Comparison of ENCODE assay signal across 14 cellular contexts in genomic region chr6:110880651-110881050, GRCh38. TPM values are rescaled to one million over a fixed set of nuclear protein-coding genes. Genes with fewer than 3 reads are reported as not detected.
DNase-seq lines count a peak whose midpoint lies in the region; ATAC-seq and TF ChIP-seq lines count a peak whose summit lies in the region.
"Had no signal": no experiment of that assay in that cellular context is flagged by ENCODE, and none has a peak within 500 bp of the region (broad histone marks: within the 10 kb centered on the region; RNA-seq: fewer than 3 reads in every experiment).

No MANE protein-coding gene starts in this region.

- no peak overlapping the region for H2AFZ ChIP-seq in PC-3 (ENCODE audit: low read length)
- H2AFZ ChIP-seq: hepatocyte had no signal

- H4K20me1 ChIP-seq in BLaER1 (peaks cover 100% of the 10 kb centered on the region), PC-3 (ENCODE audit: low read length) (peaks cover 96% of the 10 kb centered on the region)

- H3K4me1 Mint-ChIP-seq in CD4-positive, alpha-beta T cell (ENCODE audit: low read depth): peaks cover 94% of the 10 kb centered on the region

- peak overlapping the region; percentile 97 for H3K4me2 ChIP-seq in BLaER1
- H3K4me2 ChIP-seq in PC-3 (ENCODE audit: low read length): peak overlapping the region; percentile 97; the same call in 1 of the 2 replicates

- H3K79me2 ChIP-seq in PC-3 (ENCODE audit: low read length): peaks cover 100% of the 10 kb centered on the region

- POLR2A ChIA-PET in CD4-positive, alpha-beta T cell (lab: Charles Lee): interaction anchor here (9.1 kb wide), 1 partner anchor 66 kb away, joined by 809 read pairs; the partner anchor contains the start of gene CDK19
- POLR2A ChIA-PET in PC-3 (lab: Charles Lee; ENCODE audit: unreplicated experiment): no interaction called here

- no peaks in the 10 kb centered on the region for H3F3A ChIP-seq in PC-3 (ENCODE audit: low read length, unreplicated experiment)

- H3K4me3 Mint-ChIP-seq in CD4-positive, alpha-beta T cell: peak overlapping the region; percentile 69

- H3K27ac Mint-ChIP-seq in CD4-positive, alpha-beta T cell: peak overlapping the region; percentile 46

- H3K27ac ChIP-seq in BLaER1 (no peak overlapping the region), PC-3 (ENCODE audit: low read length) (no peak overlapping the region)
- H3K27ac ChIP-seq in CD4-positive, alpha-beta T cell (ENCODE audit: low read depth, low read length): no peak overlapping the region
- H3K27ac ChIP-seq: hepatocyte had no signal

- peaks cover 85% of the 10 kb centered on the region for H3K4me1 ChIP-seq in BLaER1
- H3K4me1 ChIP-seq in PC-3 (ENCODE audit: insufficient read depth, low read length): peaks cover 42% of the 10 kb centered on the region
- H3K4me1 ChIP-seq in iPS-15b (ENCODE audit: control insufficient read depth, insufficient read depth, low read length): peaks cover 14% of the 10 kb centered on the region

- no peaks in the 10 kb centered on the region for H3K9me3 Mint-ChIP-seq in CD4-positive, alpha-beta T cell

- H3K9ac ChIP-seq in BLaER1: no peak overlapping the region
- no peak overlapping the region for H3K9ac ChIP-seq in PC-3 (ENCODE audit: low read length)
- no peak overlapping the region for H3K9ac ChIP-seq in iPS-15b (ENCODE audit: low read depth, low read length)

- no peak for ATAC-seq in CD4-positive, alpha-beta T cell (ENCODE audit: poor library complexity)
- ATAC-seq in PC-3 (no peak), GM19328 (IDR thresholded peaks at IDR 0.05; ENCODE audit: unreplicated experiment) (no peak), HG02571 (IDR thresholded peaks at IDR 0.05; ENCODE audit: unreplicated experiment) (no peak)

- CTCF ChIA-PET in CD4-positive, alpha-beta T cell (lab: Charles Lee): no interaction called here
- CTCF ChIA-PET in PC-3 (lab: Charles Lee): interaction anchor here (0.5 kb wide), 1 partner anchor 65 kb away, joined by 3 read pairs; the partner anchor contains the start of gene CDK19

- peaks cover 24% of the 10 kb centered on the region for H3K36me3 Mint-ChIP-seq in CD4-positive, alpha-beta T cell (ENCODE audit: low read depth)

- intact Hi-C loops in CD4-positive, alpha-beta T cell (cut with DNase I, micrococcal nuclease): no loop called here
- intact Hi-C loops in PC-3 (cut with micrococcal nuclease): no loop called here

- TF ChIP-seq CTCF in CD4-positive, alpha-beta T cell (IDR thresholded peaks at IDR 0.05): no peak
- no peak for TF ChIP-seq CTCF in PC-3 (conservative IDR thresholded peaks at IDR 0.05; ENCODE audit: low read depth, low read length)

- peaks cover 11% of the 10 kb centered on the region; the same call in 1 of the 2 replicates for H3K36me3 ChIP-seq in BLaER1
- H3K36me3 ChIP-seq in PC-3 (ENCODE audit: low read depth, low read length): no peaks in the 10 kb centered on the region; the same call in none of the 2 replicates
- no peaks in the 10 kb centered on the region for H3K36me3 ChIP-seq in iPS-15b (ENCODE audit: control insufficient read depth, insufficient read depth, low read length)

- H3K4me3 ChIP-seq in BLaER1 (no peak overlapping the region), PC-3 (ENCODE audit: low read length) (no peak overlapping the region; the same call in 1 of the 2 replicates), iPS-15b (ENCODE audit: low read depth, low read length) (peak overlapping the region; percentile 6)
- H3K4me3 ChIP-seq: hepatocyte had no signal

- DNase-seq in CD4-positive, alpha-beta T cell: no peak
- DNase-seq in PC-3 (no peak), HT-29 (ENCODE audit: low spot score) (no peak), NCI-H2196 treated with DMSO at 0.1 percent for 48 hours (lab: John Stamatoyannopoulos, UW; ENCODE audit: unreplicated experiment) (no peak)
- DNase-seq: activated naive CD4-positive, alpha-beta T cell treated with Interleukin-2 at 50 U/mL for 16 hours; effector CD8-positive, alpha-beta T cell; GDM1; MM.1S; NCI-H2107 had no signal

- no peaks in the 10 kb centered on the region for H3K9me2 ChIP-seq in PC-3 (replicated peaks; ENCODE audit: low read length)

- no peaks in the 10 kb centered on the region for H3K27me3 Mint-ChIP-seq in CD4-positive, alpha-beta T cell

- H3K27me3 ChIP-seq in BLaER1: no peaks in the 10 kb centered on the region
- H3K27me3 ChIP-seq in CD4-positive, alpha-beta T cell (ENCODE audit: control insufficient read depth, insufficient read depth, low read length): no peaks in the 10 kb centered on the region
- H3K27me3 ChIP-seq in PC-3 (ENCODE audit: low read length): no peaks in the 10 kb centered on the region
- no peaks in the 10 kb centered on the region for H3K27me3 ChIP-seq in iPS-15b (ENCODE audit: control insufficient read depth, insufficient read depth, low read length)
- H3K27me3 ChIP-seq: hepatocyte had no signal

- H3K9me3 ChIP-seq in BLaER1: no peaks in the 10 kb centered on the region; the same call in 1 of the 2 replicates
- H3K9me3 ChIP-seq in CD4-positive, alpha-beta T cell (ENCODE audit: control insufficient read depth, low read length): no peaks in the 10 kb centered on the region
- H3K9me3 ChIP-seq in PC-3 (ENCODE audit: low read length): no peaks in the 10 kb centered on the region
- H3K9me3 ChIP-seq in iPS-15b (ENCODE audit: control insufficient read depth, insufficient read depth, low read length): no peaks in the 10 kb centered on the region

- BruUV-seq in PC-3 (replicated peaks; lab: Mats Ljungman, UMichigan): no TSS peak

RNA-seq across cellular contexts. Expression of gene AMD1, which starts 6.1 kb away (rescaled TPM):
- total RNA-seq in CD4-positive, alpha-beta T cell: 100 to 1,000 TPM; 165 to 174 TPM
- total RNA-seq in PC-3 (2014; rRNA removed): 56.2 and 72.5 TPM in 2 replicates
- total RNA-seq in HT-29 (2014; rRNA removed; shearing (Covaris generic)): 42.2 and 47.3 TPM in 2 replicates
